Comparison of ENCODE assay signal across 13 cellular contexts in the genomic region with DNA sequence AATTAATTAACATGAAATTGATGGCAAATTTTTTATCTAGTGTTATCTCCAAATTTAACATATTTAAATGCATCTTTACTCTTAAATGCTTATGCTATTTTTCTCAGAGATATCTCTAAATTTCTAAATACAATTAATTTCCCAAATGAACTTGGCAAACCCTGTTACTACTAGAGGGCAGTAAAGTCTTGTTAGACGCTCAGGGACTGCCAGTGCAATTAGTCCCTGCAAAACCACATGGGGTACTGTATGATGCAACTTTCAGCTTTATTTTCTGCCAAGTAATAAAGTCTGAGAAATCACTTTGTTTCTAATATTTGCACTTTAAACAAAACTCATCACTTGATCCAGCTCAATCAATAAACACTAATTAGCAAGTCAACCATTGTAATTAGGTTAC.
DNase-seq lines count a peak whose midpoint lies in the region; ATAC-seq and TF ChIP-seq lines count a peak whose summit lies in the region.
"Had no signal": no experiment of that assay in that cellular context is flagged by ENCODE, and none has a peak within 500 bp of the region (broad histone marks: within the 10 kb centered on the region; RNA-seq: fewer than 3 reads in every experiment).

No MANE protein-coding gene starts in this region.

- H3K4me3 ChIP-seq in tibial artery (no peak overlapping the region), transverse colon (no peak overlapping the region)
- H3K4me3 ChIP-seq: upper lobe of right lung had no signal

- no peak for TF ChIP-seq EP300 in transverse colon (IDR thresholded peaks at IDR 0.05; ENCODE audit: low read depth)

- intact Hi-C loops in tibial artery (cut with DNase I; ENCODE audit: low total_unique reads) (no loop called here), transverse colon (cut with DNase I; ENCODE audit: low total_unique reads) (no loop called here)

- DNase-seq in DMS79 treated with DMSO at 0.1 percent for 48 hours (lab: John Stamatoyannopoulos, UW): peak; percentile 60
- peak; percentile 51 for DNase-seq in NCI-H1694 (lab: John Stamatoyannopoulos, UW)
- DNase-seq in SW480 (ENCODE audit: low spot score): peak; percentile 10
- peak; percentile 80 for DNase-seq in medulla oblongata (ENCODE audit: extremely low spot score)
- no peak for DNase-seq in tibial artery
- no peak for DNase-seq in transverse colon
- DNase-seq: activated T-cell treated with anti-CD3 and anti-CD28 coated beads, Interleukin-2, amount 50 U/mL, for 48 hours; IMR-90; naive thymus-derived CD8-positive, alpha-beta T cell; T-helper 17 cell; upper lobe of right lung had no signal

- ATAC-seq in HG02970 (IDR thresholded peaks at IDR 0.05; ENCODE audit: low FRiP score, unreplicated experiment) (no peak), HG02973 (IDR thresholded peaks at IDR 0.05; ENCODE audit: unreplicated experiment) (no peak)
- ATAC-seq: naive thymus-derived CD8-positive, alpha-beta T cell; T-helper 17 cell; upper lobe of right lung had no signal

- H3K9me3 ChIP-seq in tibial artery: no peaks in the 10 kb centered on the region
- no peaks in the 10 kb centered on the region for H3K9me3 ChIP-seq in transverse colon
- H3K9me3 ChIP-seq: upper lobe of right lung had no signal

- in situ Hi-C loops in transverse colon (cut with MboI; ENCODE audit: low pct_ligation_motif_present in 1 of 4, low pct_unique_long_range_greater_than_20kb in 1 of 4, low sequenced_read_pairs in 3 of 4): no loop called here

- H3K4me1 ChIP-seq in tibial artery: no peaks in the 10 kb centered on the region
- peaks cover 0 to 3% (median 0%) of the 10 kb centered on the region in 4 donors for H3K4me1 ChIP-seq in transverse colon
- H3K4me1 ChIP-seq: upper lobe of right lung had no signal

- TF ChIP-seq CTCF in tibial artery (IDR thresholded peaks at IDR 0.05): no peak
- no peak for TF ChIP-seq CTCF in transverse colon (IDR thresholded peaks at IDR 0.05)

- H3K27me3 ChIP-seq in tibial artery: no peaks in the 10 kb centered on the region
- no peaks in the 10 kb centered on the region for H3K27me3 ChIP-seq in transverse colon
- H3K27me3 ChIP-seq: upper lobe of right lung had no signal

- TF ChIP-seq POLR2A in transverse colon (IDR thresholded peaks at IDR 0.05): no peak

- no peaks in the 10 kb centered on the region for H3K36me3 ChIP-seq in tibial artery
- no peaks in the 10 kb centered on the region for H3K36me3 ChIP-seq in transverse colon
- H3K36me3 ChIP-seq: upper lobe of right lung had no signal

- WGBS in transverse colon (ENCODE audit: low coverage in 1 of 2), 2 donors: 13 to 15% methylated on average over 1 of the region's 1 CpG

- H3K27ac ChIP-seq in tibial artery (no peak overlapping the region), transverse colon (no peak overlapping the region)
- H3K27ac ChIP-seq: upper lobe of right lung had no signal

Comparison
In these comparisons a context has a peak if more than half of its experiments do, and no peak if none do; other contexts are left out.
1. DNase-seq: peak in DMS79 treated with DMSO at 0.1 percent for 48 hours (single experiment), NCI-H1694 (single experiment), SW480 (single experiment) and medulla oblongata (single experiment); none in tibial artery (0 of 2) and transverse colon (single experiment).